In genomic region chr12:50928392-50928791, GRCh38 we compare ENCODE assay signal across 13 cellular contexts. TPM values are rescaled to one million over a fixed set of nuclear protein-coding genes. Genes with fewer than 3 reads are reported as not detected.
DNase-seq lines count a peak whose midpoint lies in the region; ATAC-seq and TF ChIP-seq lines count a peak whose summit lies in the region.
"Had no signal": no experiment of that assay in that cellular context is flagged by ENCODE, and none has a peak within 500 bp of the region (broad histone marks: within the 10 kb centered on the region; RNA-seq: fewer than 3 reads in every experiment).

No MANE protein-coding gene starts in this region.

- H3K36me3 Mint-ChIP-seq in stimulated activated memory B cell treated with anti-CD40 and anti-IgM and Interleukin-4, amounts not matched to agents 10 μg/mL and 1 μg/mL and 100 μg/mL, for 72 hours: peaks cover 21% of the 10 kb centered on the region

- TF ChIP-seq CTCF in VCaP (conservative IDR thresholded peaks at IDR 0.05): no peak
- no peak for TF ChIP-seq CTCF in left lung (IDR thresholded peaks at IDR 0.05)
- no peak for TF ChIP-seq CTCF in GM20000 (IDR thresholded peaks at IDR 0.05; ENCODE audit: extremely low read depth, missing control alignments)

- no peaks in the 10 kb centered on the region for H3K9me3 ChIP-seq in left lung

- H3K9me3 Mint-ChIP-seq in stimulated activated memory B cell treated with anti-CD40 and anti-IgM and Interleukin-4, amounts not matched to agents 10 μg/mL and 1 μg/mL and 100 μg/mL, for 72 hours: no peaks in the 10 kb centered on the region
- H3K9me3 Mint-ChIP-seq: activated T-cell treated with anti-CD3 and anti-CD28 coated beads, Interleukin-2, amount 50 U/mL, for 72 hours; neural crest cell had no signal

- no peak for ATAC-seq in left lung
- ATAC-seq in stimulated activated memory B cell treated with anti-CD40 and anti-IgM and Interleukin-4, amounts not matched to agents 10 μg/mL and 1 μg/mL and 100 μg/mL, for 72 hours: no peak
- ATAC-seq: activated T-cell treated with anti-CD3 and anti-CD28 coated beads, Interleukin-2, amount 50 U/mL, for 72 hours; SK-N-SH treated with all-trans-retinoic acid at 6 μM for 48 hours had no signal

- in situ Hi-C loops in G401 (cut with HindIII; ENCODE audit: low sequenced_read_pairs): no loop called here

- intact Hi-C loops in left lung (cut with DNase I): no loop called here

- H3K4me1 ChIP-seq in left lung: peaks cover 17 to 76% of the 10 kb centered on the region in 2 donors

- no peaks in the 10 kb centered on the region for H3K27me3 Mint-ChIP-seq in stimulated activated memory B cell treated with anti-CD40 and anti-IgM and Interleukin-4, amounts not matched to agents 10 μg/mL and 1 μg/mL and 100 μg/mL, for 72 hours

- DNase-seq in G401 (ENCODE audit: low spot score) (peak; percentile 11), left lung (no peak), dedifferentiated amniotic fluid mesenchymal stem cell (ENCODE audit: extremely low spot score) (no peak), NCI-H2107 (lab: John Stamatoyannopoulos, UW) (no peak), GM20000 (ENCODE audit: low spot score) (no peak)
- DNase-seq in stimulated activated CD4-positive, alpha-beta T cell treated with anti-CD3 and anti-CD28 coated beads, Interleukin-4, amount 100 ng/mL, for 24 hours: no peak
- DNase-seq: activated T-cell treated with anti-CD3 and anti-CD28 coated beads, Interleukin-2, amount 50 U/mL, for 72 hours; NCI-H1694 had no signal

- peak overlapping the region; percentile 99 for H3K27ac Mint-ChIP-seq in stimulated activated memory B cell treated with anti-CD40 and anti-IgM and Interleukin-4, amounts not matched to agents 10 μg/mL and 1 μg/mL and 100 μg/mL, for 72 hours
- H3K27ac Mint-ChIP-seq: activated T-cell treated with anti-CD3 and anti-CD28 coated beads, Interleukin-2, amount 50 U/mL, for 72 hours had no signal

- peak overlapping the region; percentile 97 for H3K4me3 Mint-ChIP-seq in stimulated activated memory B cell treated with anti-CD40 and anti-IgM and Interleukin-4, amounts not matched to agents 10 μg/mL and 1 μg/mL and 100 μg/mL, for 72 hours
- H3K4me3 Mint-ChIP-seq: activated T-cell treated with anti-CD3 and anti-CD28 coated beads, Interleukin-2, amount 50 U/mL, for 72 hours; neural crest cell had no signal

- H3K27ac ChIP-seq in VCaP: peak overlapping the region; percentile 89; the same call in 1 of the 2 replicates
- H3K27ac ChIP-seq in left lung: peak overlapping the region in 1 of 2 donors; percentile 92

- no peaks in the 10 kb centered on the region for H3K27me3 ChIP-seq in left lung

- H3K36me3 ChIP-seq in left lung: peaks cover 0 to 23% of the 10 kb centered on the region in 2 donors

- H3K4me3 ChIP-seq in left lung: peak overlapping the region; percentile 54 to 78

- peaks cover 67% of the 10 kb centered on the region for H3K4me1 Mint-ChIP-seq in stimulated activated memory B cell treated with anti-CD40 and anti-IgM and Interleukin-4, amounts not matched to agents 10 μg/mL and 1 μg/mL and 100 μg/mL, for 72 hours

RNA-seq across cellular contexts. Expression of gene HIGD1C, which starts 24.0 kb away (rescaled TPM):
- total RNA-seq in G401 (2014; rRNA removed; shearing (Covaris generic)): not detected in 2 replicates
- not detected for total RNA-seq in left lung
- total RNA-seq: activated T-cell treated with anti-CD3 and anti-CD28 coated beads, Interleukin-2, amount 50 U/mL, for 72 hours; Daoy; neural crest cell had no signal
